ENCODE assay signal across 1 cellular context in the genomic region with DNA sequence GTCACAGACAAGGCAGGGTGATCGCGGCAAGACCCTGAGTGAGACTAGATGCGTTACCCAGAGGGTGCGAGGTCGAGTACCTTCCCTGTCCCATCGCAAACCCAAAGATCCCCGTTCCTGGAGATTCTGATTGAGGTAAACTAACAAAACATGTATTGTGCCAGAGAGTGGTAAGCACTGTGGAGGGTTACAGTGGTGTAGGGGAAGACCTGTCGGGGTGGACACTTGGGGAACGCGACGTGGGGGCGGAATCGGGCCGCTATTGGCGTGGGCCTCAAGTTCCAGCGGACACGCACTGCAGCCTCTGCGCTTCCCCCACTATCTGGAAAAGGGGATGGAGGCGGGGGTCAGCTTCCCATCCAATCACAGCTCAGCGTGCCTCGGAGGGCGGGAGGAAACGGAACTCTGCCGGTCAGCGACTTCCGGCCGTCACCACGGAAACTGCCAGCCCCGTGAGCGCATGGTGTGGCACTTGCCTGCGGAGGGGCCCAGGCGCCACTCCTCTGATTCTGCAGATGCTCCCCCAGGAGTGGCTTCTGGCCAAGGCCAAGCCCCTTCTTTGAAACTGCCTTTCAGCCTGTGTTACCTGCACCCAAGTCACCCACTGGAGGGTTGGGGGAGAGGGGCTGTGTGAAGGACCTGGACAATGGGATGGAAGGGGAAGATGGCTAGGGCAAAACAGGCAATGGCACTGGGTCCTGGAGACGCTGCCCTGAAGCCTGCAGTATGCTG.
TF ChIP-seq lines count a peak whose summit lies in the region.

No MANE protein-coding gene starts in this region.

TF ChIP-seq in HepG2, 621 proteins besides CTCF, POLR2A, EP300 and RAD21 (continued from another document and continues in another):
- no peak for TF ChIP-seq SOX13 (IDR thresholded peaks at IDR 0.05)
- TF ChIP-seq SOX13 (CRISPR knock-in tag; conservative IDR thresholded peaks at IDR 0.05 in 1 of 2, IDR thresholded peaks at IDR 0.05 in 1 of 2), result no peak; a peak in 2 of 4 replicates
- 0 out of 2 replicates have a peak, but pooled peaks have one; percentile 2 for TF ChIP-seq GFI1 (CRISPR knock-in tag; IDR thresholded peaks at IDR 0.05; ENCODE audit: borderline replicate concordance)
- TF ChIP-seq, protein P1, sequence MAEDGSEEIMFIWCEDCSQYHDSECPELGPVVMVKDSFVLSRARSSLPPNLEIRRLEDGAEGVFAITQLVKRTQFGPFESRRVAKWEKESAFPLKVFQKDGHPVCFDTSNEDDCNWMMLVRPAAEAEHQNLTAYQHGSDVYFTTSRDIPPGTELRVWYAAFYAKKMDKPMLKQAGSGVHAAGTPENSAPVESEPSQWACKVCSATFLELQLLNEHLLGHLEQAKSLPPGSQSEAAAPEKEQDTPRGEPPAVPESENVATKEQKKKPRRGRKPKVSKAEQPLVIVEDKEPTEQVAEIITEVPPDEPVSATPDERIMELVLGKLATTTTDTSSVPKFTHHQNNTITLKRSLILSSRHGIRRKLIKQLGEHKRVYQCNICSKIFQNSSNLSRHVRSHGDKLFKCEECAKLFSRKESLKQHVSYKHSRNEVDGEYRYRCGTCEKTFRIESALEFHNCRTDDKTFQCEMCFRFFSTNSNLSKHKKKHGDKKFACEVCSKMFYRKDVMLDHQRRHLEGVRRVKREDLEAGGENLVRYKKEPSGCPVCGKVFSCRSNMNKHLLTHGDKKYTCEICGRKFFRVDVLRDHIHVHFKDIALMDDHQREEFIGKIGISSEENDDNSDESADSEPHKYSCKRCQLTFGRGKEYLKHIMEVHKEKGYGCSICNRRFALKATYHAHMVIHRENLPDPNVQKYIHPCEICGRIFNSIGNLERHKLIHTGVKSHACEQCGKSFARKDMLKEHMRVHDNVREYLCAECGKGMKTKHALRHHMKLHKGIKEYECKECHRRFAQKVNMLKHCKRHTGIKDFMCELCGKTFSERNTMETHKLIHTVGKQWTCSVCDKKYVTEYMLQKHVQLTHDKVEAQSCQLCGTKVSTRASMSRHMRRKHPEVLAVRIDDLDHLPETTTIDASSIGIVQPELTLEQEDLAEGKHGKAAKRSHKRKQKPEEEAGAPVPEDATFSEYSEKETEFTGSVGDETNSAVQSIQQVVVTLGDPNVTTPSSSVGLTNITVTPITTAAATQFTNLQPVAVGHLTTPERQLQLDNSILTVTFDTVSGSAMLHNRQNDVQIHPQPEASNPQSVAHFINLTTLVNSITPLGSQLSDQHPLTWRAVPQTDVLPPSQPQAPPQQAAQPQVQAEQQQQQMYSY (CRISPR knock-in tag; IDR thresholded peaks at IDR 0.05), result no peak
- TF ChIP-seq MED1 (CRISPR knock-in tag; IDR thresholded peaks at IDR 0.05), result no peak
- TF ChIP-seq MATR3 (CRISPR knock-in tag; IDR thresholded peaks at IDR 0.05), result no peak
- TF ChIP-seq ZNF10 (CRISPR knock-in tag; IDR thresholded peaks at IDR 0.05; ENCODE audit: borderline replicate concordance, low read depth), result no peak
- no peak for TF ChIP-seq ZFP90 (CRISPR knock-in tag; IDR thresholded peaks at IDR 0.05; ENCODE audit: borderline replicate concordance)
- no peak for TF ChIP-seq ZNF12 (CRISPR knock-in tag; IDR thresholded peaks at IDR 0.05)
- TF ChIP-seq, protein P2, sequence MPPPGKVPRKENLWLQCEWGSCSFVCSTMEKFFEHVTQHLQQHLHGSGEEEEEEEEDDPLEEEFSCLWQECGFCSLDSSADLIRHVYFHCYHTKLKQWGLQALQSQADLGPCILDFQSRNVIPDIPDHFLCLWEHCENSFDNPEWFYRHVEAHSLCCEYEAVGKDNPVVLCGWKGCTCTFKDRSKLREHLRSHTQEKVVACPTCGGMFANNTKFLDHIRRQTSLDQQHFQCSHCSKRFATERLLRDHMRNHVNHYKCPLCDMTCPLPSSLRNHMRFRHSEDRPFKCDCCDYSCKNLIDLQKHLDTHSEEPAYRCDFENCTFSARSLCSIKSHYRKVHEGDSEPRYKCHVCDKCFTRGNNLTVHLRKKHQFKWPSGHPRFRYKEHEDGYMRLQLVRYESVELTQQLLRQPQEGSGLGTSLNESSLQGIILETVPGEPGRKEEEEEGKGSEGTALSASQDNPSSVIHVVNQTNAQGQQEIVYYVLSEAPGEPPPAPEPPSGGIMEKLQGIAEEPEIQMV (CRISPR knock-in tag; IDR thresholded peaks at IDR 0.05; ENCODE audit: low read depth), result no peak
- TF ChIP-seq ZNF333 (CRISPR knock-in tag; IDR thresholded peaks at IDR 0.05; ENCODE audit: borderline replicate concordance), result no peak
- no peak; the same call in 1 of the 2 replicates for TF ChIP-seq NCOA2 (CRISPR knock-in tag; IDR thresholded peaks at IDR 0.05)
- no peak; the same call in 1 of the 2 replicates for TF ChIP-seq PAX8 (CRISPR knock-in tag; IDR thresholded peaks at IDR 0.05; ENCODE audit: borderline replicate concordance)
- peak; percentile 65; the same call in 1 of the 2 replicates for TF ChIP-seq ZC3H13 (CRISPR knock-in tag; IDR thresholded peaks at IDR 0.05)
- TF ChIP-seq, protein P3, sequence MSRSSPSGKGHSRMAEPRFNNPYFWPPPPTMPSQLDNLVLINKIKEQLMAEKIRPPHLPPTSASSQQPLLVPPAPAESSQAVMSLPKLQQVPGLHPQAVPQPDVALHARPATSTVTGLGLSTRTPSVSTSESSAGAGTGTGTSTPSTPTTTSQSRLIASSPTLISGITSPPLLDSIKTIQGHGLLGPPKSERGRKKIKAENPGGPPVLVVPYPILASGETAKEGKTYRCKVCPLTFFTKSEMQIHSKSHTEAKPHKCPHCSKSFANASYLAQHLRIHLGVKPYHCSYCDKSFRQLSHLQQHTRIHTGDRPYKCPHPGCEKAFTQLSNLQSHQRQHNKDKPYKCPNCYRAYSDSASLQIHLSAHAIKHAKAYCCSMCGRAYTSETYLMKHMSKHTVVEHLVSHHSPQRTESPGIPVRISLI (CRISPR knock-in tag; IDR thresholded peaks at IDR 0.05; ENCODE audit: borderline replicate concordance), result no peak
- TF ChIP-seq GATAD1 (CRISPR knock-in tag; IDR thresholded peaks at IDR 0.05), result peak; percentile 88
- TF ChIP-seq TBP (CRISPR knock-in tag; IDR thresholded peaks at IDR 0.05), result no peak
- TF ChIP-seq U2AF1 (optimal IDR thresholded peaks at IDR 0.05; ENCODE audit: low read depth, low read length), result no peak
- TF ChIP-seq, protein P4, sequence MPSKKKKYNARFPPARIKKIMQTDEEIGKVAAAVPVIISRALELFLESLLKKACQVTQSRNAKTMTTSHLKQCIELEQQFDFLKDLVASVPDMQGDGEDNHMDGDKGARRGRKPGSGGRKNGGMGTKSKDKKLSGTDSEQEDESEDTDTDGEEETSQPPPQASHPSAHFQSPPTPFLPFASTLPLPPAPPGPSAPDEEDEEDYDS (CRISPR knock-in tag; IDR thresholded peaks at IDR 0.05), result peak; percentile 66
- TF ChIP-seq, protein P5, sequence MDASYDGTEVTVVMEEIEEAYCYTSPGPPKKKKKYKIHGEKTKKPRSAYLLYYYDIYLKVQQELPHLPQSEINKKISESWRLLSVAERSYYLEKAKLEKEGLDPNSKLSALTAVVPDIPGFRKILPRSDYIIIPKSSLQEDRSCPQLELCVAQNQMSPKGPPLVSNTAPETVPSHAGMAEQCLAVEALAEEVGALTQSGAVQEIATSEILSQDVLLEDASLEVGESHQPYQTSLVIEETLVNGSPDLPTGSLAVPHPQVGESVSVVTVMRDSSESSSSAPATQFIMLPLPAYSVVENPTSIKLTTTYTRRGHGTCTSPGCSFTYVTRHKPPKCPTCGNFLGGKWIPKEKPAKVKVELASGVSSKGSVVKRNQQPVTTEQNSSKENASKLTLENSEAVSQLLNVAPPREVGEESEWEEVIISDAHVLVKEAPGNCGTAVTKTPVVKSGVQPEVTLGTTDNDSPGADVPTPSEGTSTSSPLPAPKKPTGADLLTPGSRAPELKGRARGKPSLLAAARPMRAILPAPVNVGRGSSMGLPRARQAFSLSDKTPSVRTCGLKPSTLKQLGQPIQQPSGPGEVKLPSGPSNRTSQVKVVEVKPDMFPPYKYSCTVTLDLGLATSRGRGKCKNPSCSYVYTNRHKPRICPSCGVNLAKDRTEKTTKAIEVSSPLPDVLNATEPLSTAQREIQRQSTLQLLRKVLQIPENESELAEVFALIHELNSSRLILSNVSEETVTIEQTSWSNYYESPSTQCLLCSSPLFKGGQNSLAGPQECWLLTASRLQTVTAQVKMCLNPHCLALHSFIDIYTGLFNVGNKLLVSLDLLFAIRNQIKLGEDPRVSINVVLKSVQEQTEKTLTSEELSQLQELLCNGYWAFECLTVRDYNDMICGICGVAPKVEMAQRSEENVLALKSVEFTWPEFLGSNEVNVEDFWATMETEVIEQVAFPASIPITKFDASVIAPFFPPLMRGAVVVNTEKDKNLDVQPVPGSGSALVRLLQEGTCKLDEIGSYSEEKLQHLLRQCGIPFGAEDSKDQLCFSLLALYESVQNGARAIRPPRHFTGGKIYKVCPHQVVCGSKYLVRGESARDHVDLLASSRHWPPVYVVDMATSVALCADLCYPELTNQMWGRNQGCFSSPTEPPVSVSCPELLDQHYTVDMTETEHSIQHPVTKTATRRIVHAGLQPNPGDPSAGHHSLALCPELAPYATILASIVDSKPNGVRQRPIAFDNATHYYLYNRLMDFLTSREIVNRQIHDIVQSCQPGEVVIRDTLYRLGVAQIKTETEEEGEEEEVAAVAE (CRISPR knock-in tag; IDR thresholded peaks at IDR 0.05; ENCODE audit: borderline replicate concordance), result peak; percentile 46; the same call in 1 of the 2 replicates
- peak; percentile 55; the same call in 1 of the 2 replicates for TF ChIP-seq RNF2 (conservative IDR thresholded peaks at IDR 0.05; ENCODE audit: low read depth)
- TF ChIP-seq MEF2D (CRISPR knock-in tag; IDR thresholded peaks at IDR 0.05), result peak; percentile 68
- peak; percentile 97 for TF ChIP-seq MXD4 (CRISPR knock-in tag; IDR thresholded peaks at IDR 0.05)
- TF ChIP-seq ATM (IDR thresholded peaks at IDR 0.05; ENCODE audit: borderline replicate concordance), result no peak
- TF ChIP-seq ZZZ3 (CRISPR knock-in tag; IDR thresholded peaks at IDR 0.05; ENCODE audit: borderline replicate concordance), result peak; percentile 90
- TF ChIP-seq POLR2AphosphoS2 (IDR thresholded peaks at IDR 0.05; ENCODE audit: low read depth, low read length), result no peak
- 0 out of 2 replicates have a peak, but pooled peaks have one; percentile 9 for TF ChIP-seq ZBTB38 (CRISPR knock-in tag; IDR thresholded peaks at IDR 0.05)
- TF ChIP-seq KDM5B (CRISPR knock-in tag; IDR thresholded peaks at IDR 0.05; ENCODE audit: borderline replicate concordance), result no peak; the same call in 1 of the 2 replicates
- TF ChIP-seq ATAD3A (CRISPR knock-in tag; IDR thresholded peaks at IDR 0.05), result no peak
- TF ChIP-seq SRSF4 (IDR thresholded peaks at IDR 0.05; ENCODE audit: low read depth, low read length, poor library complexity, severe bottlenecking), result no peak
- TF ChIP-seq CENPT (CRISPR knock-in tag; IDR thresholded peaks at IDR 0.05; ENCODE audit: low read depth), result no peak; the same call in 1 of the 2 replicates
- TF ChIP-seq GABPB1 (CRISPR knock-in tag; IDR thresholded peaks at IDR 0.05), result peak; percentile 89
- TF ChIP-seq, protein P6, sequence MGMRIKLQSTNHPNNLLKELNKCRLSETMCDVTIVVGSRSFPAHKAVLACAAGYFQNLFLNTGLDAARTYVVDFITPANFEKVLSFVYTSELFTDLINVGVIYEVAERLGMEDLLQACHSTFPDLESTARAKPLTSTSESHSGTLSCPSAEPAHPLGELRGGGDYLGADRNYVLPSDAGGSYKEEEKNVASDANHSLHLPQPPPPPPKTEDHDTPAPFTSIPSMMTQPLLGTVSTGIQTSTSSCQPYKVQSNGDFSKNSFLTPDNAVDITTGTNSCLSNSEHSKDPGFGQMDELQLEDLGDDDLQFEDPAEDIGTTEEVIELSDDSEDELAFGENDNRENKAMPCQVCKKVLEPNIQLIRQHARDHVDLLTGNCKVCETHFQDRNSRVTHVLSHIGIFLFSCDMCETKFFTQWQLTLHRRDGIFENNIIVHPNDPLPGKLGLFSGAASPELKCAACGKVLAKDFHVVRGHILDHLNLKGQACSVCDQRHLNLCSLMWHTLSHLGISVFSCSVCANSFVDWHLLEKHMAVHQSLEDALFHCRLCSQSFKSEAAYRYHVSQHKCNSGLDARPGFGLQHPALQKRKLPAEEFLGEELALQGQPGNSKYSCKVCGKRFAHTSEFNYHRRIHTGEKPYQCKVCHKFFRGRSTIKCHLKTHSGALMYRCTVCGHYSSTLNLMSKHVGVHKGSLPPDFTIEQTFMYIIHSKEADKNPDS (CRISPR knock-in tag; IDR thresholded peaks at IDR 0.05), result no peak
- peak; percentile 89 for TF ChIP-seq NFYB (CRISPR knock-in tag; IDR thresholded peaks at IDR 0.05)
- TF ChIP-seq, protein P7, sequence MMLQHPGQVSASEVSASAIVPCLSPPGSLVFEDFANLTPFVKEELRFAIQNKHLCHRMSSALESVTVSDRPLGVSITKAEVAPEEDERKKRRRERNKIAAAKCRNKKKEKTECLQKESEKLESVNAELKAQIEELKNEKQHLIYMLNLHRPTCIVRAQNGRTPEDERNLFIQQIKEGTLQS (CRISPR knock-in tag; IDR thresholded peaks at IDR 0.05), result no peak
- TF ChIP-seq, protein P8, sequence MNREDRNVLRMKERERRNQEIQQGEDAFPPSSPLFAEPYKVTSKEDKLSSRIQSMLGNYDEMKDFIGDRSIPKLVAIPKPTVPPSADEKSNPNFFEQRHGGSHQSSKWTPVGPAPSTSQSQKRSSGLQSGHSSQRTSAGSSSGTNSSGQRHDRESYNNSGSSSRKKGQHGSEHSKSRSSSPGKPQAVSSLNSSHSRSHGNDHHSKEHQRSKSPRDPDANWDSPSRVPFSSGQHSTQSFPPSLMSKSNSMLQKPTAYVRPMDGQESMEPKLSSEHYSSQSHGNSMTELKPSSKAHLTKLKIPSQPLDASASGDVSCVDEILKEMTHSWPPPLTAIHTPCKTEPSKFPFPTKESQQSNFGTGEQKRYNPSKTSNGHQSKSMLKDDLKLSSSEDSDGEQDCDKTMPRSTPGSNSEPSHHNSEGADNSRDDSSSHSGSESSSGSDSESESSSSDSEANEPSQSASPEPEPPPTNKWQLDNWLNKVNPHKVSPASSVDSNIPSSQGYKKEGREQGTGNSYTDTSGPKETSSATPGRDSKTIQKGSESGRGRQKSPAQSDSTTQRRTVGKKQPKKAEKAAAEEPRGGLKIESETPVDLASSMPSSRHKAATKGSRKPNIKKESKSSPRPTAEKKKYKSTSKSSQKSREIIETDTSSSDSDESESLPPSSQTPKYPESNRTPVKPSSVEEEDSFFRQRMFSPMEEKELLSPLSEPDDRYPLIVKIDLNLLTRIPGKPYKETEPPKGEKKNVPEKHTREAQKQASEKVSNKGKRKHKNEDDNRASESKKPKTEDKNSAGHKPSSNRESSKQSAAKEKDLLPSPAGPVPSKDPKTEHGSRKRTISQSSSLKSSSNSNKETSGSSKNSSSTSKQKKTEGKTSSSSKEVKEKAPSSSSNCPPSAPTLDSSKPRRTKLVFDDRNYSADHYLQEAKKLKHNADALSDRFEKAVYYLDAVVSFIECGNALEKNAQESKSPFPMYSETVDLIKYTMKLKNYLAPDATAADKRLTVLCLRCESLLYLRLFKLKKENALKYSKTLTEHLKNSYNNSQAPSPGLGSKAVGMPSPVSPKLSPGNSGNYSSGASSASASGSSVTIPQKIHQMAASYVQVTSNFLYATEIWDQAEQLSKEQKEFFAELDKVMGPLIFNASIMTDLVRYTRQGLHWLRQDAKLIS (CRISPR knock-in tag; IDR thresholded peaks at IDR 0.05), result no peak
- no peak for TF ChIP-seq GATAD2A (CRISPR knock-in tag; IDR thresholded peaks at IDR 0.05)
